ENCODE assay signal across 8 cellular contexts in genomic region chr15:77633134-77633912, GRCh38. TPM values are rescaled to one million over a fixed set of nuclear protein-coding genes. Genes with fewer than 3 reads are reported as not detected.
DNase-seq lines count a peak whose midpoint lies in the region; ATAC-seq and TF ChIP-seq lines count a peak whose summit lies in the region.

No MANE protein-coding gene starts in this region.

- peaks cover 17% of the 10 kb centered on the region for H3K27me3 ChIP-seq in CD8-positive, alpha-beta T cell (ENCODE audit: insufficient read depth, low read length)
- H3K27me3 ChIP-seq in Karpas-422 (ENCODE audit: low read length) (no peaks in the 10 kb centered on the region), thyroid gland (peaks cover 5% of the 10 kb centered on the region)

- H4K20me1 ChIP-seq in Karpas-422 (ENCODE audit: insufficient read depth, low read depth, low read length), result no peaks in the 10 kb centered on the region

- H3K4me1 Mint-ChIP-seq in CD8-positive, alpha-beta T cell (ENCODE audit: low read depth), result peaks cover 13% of the 10 kb centered on the region
- peaks cover 7% of the 10 kb centered on the region for H3K4me1 Mint-ChIP-seq in activated naive CD8-positive, alpha-beta T cell treated with anti-CD3 and anti-CD28 coated beads for 36 hours
- peaks cover 13% of the 10 kb centered on the region for H3K4me1 Mint-ChIP-seq in osteocyte (ENCODE audit: unreplicated experiment)

- H3K27ac Mint-ChIP-seq in CD8-positive, alpha-beta T cell, result no peak overlapping the region
- no peak overlapping the region for H3K27ac Mint-ChIP-seq in activated naive CD8-positive, alpha-beta T cell treated with anti-CD3 and anti-CD28 coated beads for 36 hours
- no peak overlapping the region for H3K27ac Mint-ChIP-seq in osteocyte (ENCODE audit: unreplicated experiment)

- peak; percentile 12 to 67 (median 40) for DNase-seq in CD8-positive, alpha-beta T cell
- peak; percentile 88 for DNase-seq in Karpas-422
- DNase-seq in SK-MEL-5 (ENCODE audit: low read depth, low spot score), result peak; percentile 80
- peak; percentile 72 for DNase-seq in activated naive CD8-positive, alpha-beta T cell treated with anti-CD3 and anti-CD28 coated beads for 36 hours
- peak; percentile 94 for DNase-seq in Right ventricle myocardium inferior (ENCODE audit: missing footprints)
- peak; percentile 97 for DNase-seq in osteocyte (ENCODE audit: extremely low spot score, unreplicated experiment)
- DNase-seq in thyroid gland, result peak; percentile 86 to 90

- H3K4me3 ChIP-seq in CD8-positive, alpha-beta T cell (ENCODE audit: low read depth, low read length), result peak overlapping the region; percentile 20
- H3K4me3 ChIP-seq in Karpas-422 (ENCODE audit: low read length) (no peak overlapping the region), thyroid gland (replicated peaks in 1 of 3) (peak overlapping the region in 2 of 3 donors; percentile 5 to 50)

- H3K27me3 Mint-ChIP-seq in CD8-positive, alpha-beta T cell (ENCODE audit: low read depth), result peaks cover 48% of the 10 kb centered on the region
- peaks cover 70% of the 10 kb centered on the region for H3K27me3 Mint-ChIP-seq in activated naive CD8-positive, alpha-beta T cell treated with anti-CD3 and anti-CD28 coated beads for 36 hours
- peaks cover 54% of the 10 kb centered on the region for H3K27me3 Mint-ChIP-seq in osteocyte (ENCODE audit: unreplicated experiment)

- no peaks in the 10 kb centered on the region for H3K36me3 Mint-ChIP-seq in CD8-positive, alpha-beta T cell
- H3K36me3 Mint-ChIP-seq in activated naive CD8-positive, alpha-beta T cell treated with anti-CD3 and anti-CD28 coated beads for 36 hours, result no peaks in the 10 kb centered on the region
- no peaks in the 10 kb centered on the region for H3K36me3 Mint-ChIP-seq in osteocyte (ENCODE audit: unreplicated experiment)

- in situ Hi-C loops in SK-MEL-5 (cut with HindIII; ENCODE audit: low pct_unique_long_range_greater_than_20kb, low sequenced_read_pairs), result no loop called here

- H3K27ac ChIP-seq in CD8-positive, alpha-beta T cell (ENCODE audit: low read depth, low read length), result no peak overlapping the region
- no peak overlapping the region for H3K27ac ChIP-seq in Karpas-422 (ENCODE audit: low read length)
- no peak overlapping the region for H3K27ac ChIP-seq in thyroid gland

- H3K4me2 ChIP-seq in Karpas-422 (ENCODE audit: low read depth, low read length, poor library complexity, severe bottlenecking), result no peak overlapping the region

- no peaks in the 10 kb centered on the region for H3K9me3 Mint-ChIP-seq in CD8-positive, alpha-beta T cell
- H3K9me3 Mint-ChIP-seq in activated naive CD8-positive, alpha-beta T cell treated with anti-CD3 and anti-CD28 coated beads for 36 hours, result no peaks in the 10 kb centered on the region
- H3K9me3 Mint-ChIP-seq in osteocyte (ENCODE audit: unreplicated experiment), result no peaks in the 10 kb centered on the region

- POLR2A ChIA-PET in CD8-positive, alpha-beta T cell (lab: Charles Lee), result no interaction called here

- H3K4me3 Mint-ChIP-seq in CD8-positive, alpha-beta T cell, result peak overlapping the region; percentile 67
- peak overlapping the region; percentile 18 for H3K4me3 Mint-ChIP-seq in activated naive CD8-positive, alpha-beta T cell treated with anti-CD3 and anti-CD28 coated beads for 36 hours
- peak overlapping the region; percentile 70 for H3K4me3 Mint-ChIP-seq in osteocyte (ENCODE audit: unreplicated experiment)

- H3K79me2 ChIP-seq in Karpas-422 (ENCODE audit: low read length), result no peaks in the 10 kb centered on the region

- 2 to 4% methylated on average over 24 to 31 of the region's 55 CpGs for WGBS in thyroid gland, 2 donors

- H3K9ac ChIP-seq in Karpas-422 (ENCODE audit: low read length), result no peak overlapping the region

- no peaks in the 10 kb centered on the region for H3K9me2 ChIP-seq in Karpas-422 (replicated peaks; ENCODE audit: insufficient read depth, low read length)

- CTCF ChIA-PET in CD8-positive, alpha-beta T cell (lab: Charles Lee), result interaction anchor here (0.6 to 1.5 kb wide), 6 partner anchors 8 to 514 kb away, joined by 3 to 5 read pairs (median 4); no protein-coding TSS in a partner anchor

- peaks cover 10% of the 10 kb centered on the region for H3K4me1 ChIP-seq in CD8-positive, alpha-beta T cell (ENCODE audit: insufficient read depth, low read length)
- H3K4me1 ChIP-seq in Karpas-422 (ENCODE audit: low read length) (no peaks in the 10 kb centered on the region), thyroid gland (peaks cover 0 to 26% of the 10 kb centered on the region in 2 donors)

- H3K9me3 ChIP-seq in CD8-positive, alpha-beta T cell (ENCODE audit: low read length), result no peaks in the 10 kb centered on the region
- H3K9me3 ChIP-seq in Karpas-422 (ENCODE audit: low read length) (no peaks in the 10 kb centered on the region), thyroid gland (no peaks in the 10 kb centered on the region)

- H3K36me3 ChIP-seq in CD8-positive, alpha-beta T cell (ENCODE audit: insufficient read depth, low read length), result no peaks in the 10 kb centered on the region
- H3K36me3 ChIP-seq in Karpas-422 (ENCODE audit: insufficient read depth, low read length) (no peaks in the 10 kb centered on the region), thyroid gland (no peaks in the 10 kb centered on the region)

- TF ChIP-seq CTCF in CD8-positive, alpha-beta T cell (IDR thresholded peaks at IDR 0.05), result peak; percentile 77
- peak; percentile 100 for TF ChIP-seq CTCF in osteocyte (IDR thresholded peaks at IDR 0.05)
- peak; percentile 97 to 100 (median 99) for TF ChIP-seq CTCF in thyroid gland (IDR thresholded peaks at IDR 0.05)

- no peak overlapping the region for H2AFZ ChIP-seq in Karpas-422 (ENCODE audit: low read length)

- intact Hi-C loops in CD8-positive, alpha-beta T cell (cut with DNase I, micrococcal nuclease), result loop anchor here in 1 of 2 experiments (10.0 kb wide), 1 partner anchor 519 kb away; no protein-coding TSS in a partner anchor
- intact Hi-C loops in Right ventricle myocardium inferior (cut with DNase I) (loop anchor here (1.0 to 5.0 kb wide), 2 partner anchors 188 to 526 kb away; no protein-coding TSS in a partner anchor), thyroid gland (cut with DNase I) (loop anchor here (5.0 kb wide), 2 partner anchors 189 to 516 kb away; no protein-coding TSS in a partner anchor)

- peak; percentile 49 for ATAC-seq in CD8-positive, alpha-beta T cell
- ATAC-seq in GM19467 (IDR thresholded peaks at IDR 0.05; ENCODE audit: unreplicated experiment) (peak; percentile 67), Right ventricle myocardium inferior (peak; percentile 96)

- TF ChIP-seq POLR2A in thyroid gland (IDR thresholded peaks at IDR 0.05), result no peak

RNA-seq across cellular contexts. Expression of gene LINGO1, which starts 0.6 kb away (rescaled TPM):
- not detected for total RNA-seq in CD8-positive, alpha-beta T cell
- not detected in 2 replicates for total RNA-seq in Karpas-422 (2014; rRNA removed; shearing (Covaris generic); ENCODE audit: low replicate concordance)
- 0.90 and 2.1 TPM in 2 replicates for total RNA-seq in SK-MEL-5 (2014; rRNA removed; shearing (Covaris generic))
- polyA plus RNA-seq in SK-MEL-5 (2015; cell fraction: cytosol; rRNA removed), result 12.0 and 28.5 TPM in 2 replicates
- polyA plus RNA-seq in SK-MEL-5 (2015; cell fraction: nucleus; rRNA removed), result 0.88 and 4.6 TPM in 2 replicates
- total RNA-seq in activated naive CD8-positive, alpha-beta T cell treated with anti-CD3 and anti-CD28 coated beads for 36 hours, result not detected
- total RNA-seq in Right ventricle myocardium inferior (0.78 TPM), osteocyte (2.1 and 2.4 TPM in 2 replicates), thyroid gland (1 to 10 TPM in 2 of 4 donors, under 1 TPM in 1, not detected in 1; 0.13 to 1.1 (median 1.0) TPM)

Comparison
In these comparisons a context has a peak if more than half of its experiments do, and no peak if none do; other contexts are left out.
1. DNase-seq: peak in every context shown above with its lines; median percentile 97 in osteocyte; 94 in Right ventricle myocardium inferior; 88 in Karpas-422; 88 in thyroid gland; 80 in SK-MEL-5; 72 in activated naive CD8-positive, alpha-beta T cell treated with anti-CD3 and anti-CD28 coated beads for 36 hours; 40 in CD8-positive, alpha-beta T cell.
2. H3K4me3 Mint-ChIP-seq: peak in every context shown above with its lines; median percentile 70 in osteocyte; 67 in CD8-positive, alpha-beta T cell; 18 in activated naive CD8-positive, alpha-beta T cell treated with anti-CD3 and anti-CD28 coated beads for 36 hours.